16 cellular contexts compared by ENCODE assay signal in the genomic region with DNA sequence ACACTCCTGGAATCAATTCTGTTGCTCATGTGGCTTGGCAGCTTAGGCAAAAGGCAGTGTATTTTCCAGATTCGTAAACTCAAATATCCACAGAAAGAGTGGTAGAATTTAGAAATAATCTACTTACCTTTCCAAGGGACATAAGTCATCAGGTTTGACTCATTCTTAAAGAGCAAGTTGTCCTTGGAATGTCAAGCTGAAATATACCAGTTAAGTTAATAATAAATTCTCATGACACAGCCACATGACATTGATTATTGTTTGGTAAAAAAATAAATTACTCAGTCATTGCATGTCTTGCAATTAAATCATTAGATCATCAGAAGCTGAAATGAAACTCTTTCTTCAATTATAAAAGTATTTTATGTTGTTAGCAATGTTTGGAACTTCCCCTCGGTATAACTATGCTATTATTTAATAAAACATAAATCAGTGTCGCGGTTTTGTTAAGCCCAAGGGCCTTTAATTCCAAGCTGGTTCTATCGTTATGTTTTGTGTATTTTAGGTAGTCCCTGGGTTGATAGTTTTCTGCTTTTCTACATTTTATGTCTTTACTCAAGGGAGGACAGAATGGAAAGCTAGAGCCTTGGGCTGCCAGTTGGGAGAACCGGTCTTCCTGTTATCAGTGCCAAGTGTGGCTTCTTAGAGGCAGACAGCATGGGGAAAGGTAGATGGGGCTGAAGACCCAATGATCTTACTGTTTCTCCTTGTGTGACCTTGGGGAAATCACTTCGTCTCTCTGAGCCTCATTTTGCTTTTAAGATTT.
DNase-seq lines count a peak whose midpoint lies in the region; ATAC-seq, FAIRE-seq and TF ChIP-seq lines count a peak whose summit lies in the region.
"Had no signal": no experiment of that assay in that cellular context is flagged by ENCODE, and none has a peak within 500 bp of the region (broad histone marks: within the 10 kb centered on the region; RNA-seq: fewer than 3 reads in every experiment).

No MANE protein-coding gene starts in this region.

- H3K9me3 ChIP-seq in body of pancreas = no peaks in the 10 kb centered on the region
- H3K9me3 ChIP-seq in pancreas = no peaks in the 10 kb centered on the region

- TF ChIP-seq POLR2A in body of pancreas (IDR thresholded peaks at IDR 0.05) = no peak

- no peak for ATAC-seq in GM23338
- ATAC-seq in body of pancreas = peak; percentile 52
- ATAC-seq in pancreas = peak in 3 of 4 donors; percentile 31 to 64 (median 41)

- no peaks in the 10 kb centered on the region for H3K9me2 ChIP-seq in GM23338 (ENCODE audit: insufficient read depth)

- H3K79me2 ChIP-seq in GM23338 (replicated peaks; ENCODE audit: insufficient read depth) = no peaks in the 10 kb centered on the region

- no peaks in the 10 kb centered on the region for H3K9me3 Mint-ChIP-seq in GM23338
- H3K9me3 Mint-ChIP-seq: CD4-positive, alpha-beta T cell had no signal

- H2AFZ ChIP-seq in GM23338 = peak overlapping the region; percentile 83

- no peak overlapping the region for H3K27ac ChIP-seq in GM23338 (ENCODE audit: low read depth)
- peak overlapping the region in 1 of 4 donors; percentile 11 for H3K27ac ChIP-seq in body of pancreas
- no peak overlapping the region for H3K27ac ChIP-seq in pancreas
- H3K27ac ChIP-seq: BLaER1 treated with 17β-estradiol and CSF1 and Interleukin-3, amounts not matched to agents 10 nM and 100 nM had no signal

- H3K4me1 ChIP-seq in GM23338 (ENCODE audit: insufficient read depth) (no peaks in the 10 kb centered on the region; the same call in 1 of the 2 replicates), body of pancreas (peaks cover 12% of the 10 kb centered on the region), pancreas (peaks cover 0 to 17% (median 0%) of the 10 kb centered on the region in 3 donors)

- in situ Hi-C loops in ACHN (cut with HindIII; ENCODE audit: low pct_ligation_motif_present, low pct_unique_long_range_greater_than_20kb, low sequenced_read_pairs) = no loop called here

- H4K20me1 ChIP-seq in GM23338 (replicated peaks; ENCODE audit: insufficient read depth) = no peaks in the 10 kb centered on the region
- H4K20me1 ChIP-seq: BLaER1 treated with 17β-estradiol and CSF1 and Interleukin-3, amounts not matched to agents 10 nM and 100 nM had no signal

- TF ChIP-seq CTCF in GM23338 (conservative IDR thresholded peaks at IDR 0.05; ENCODE audit: low read depth in 2 of 2) (no peak), body of pancreas (IDR thresholded peaks at IDR 0.05) (no peak), pancreas (IDR thresholded peaks at IDR 0.05) (no peak)

- no peak overlapping the region for H3K4me2 ChIP-seq in GM23338
- H3K4me2 ChIP-seq: BLaER1 treated with 17β-estradiol and CSF1 and Interleukin-3, amounts not matched to agents 10 nM and 100 nM had no signal

- WGBS in body of pancreas, 2 donors = 50 to 58% methylated on average over 7 of the region's 7 CpGs
- WGBS in pancreas, 2 donors = 54 to 62% methylated on average over 7 of the region's 7 CpGs

- DNase-seq in GM23338 (ENCODE audit: low spot score) = no peak
- no peak for DNase-seq in body of pancreas
- DNase-seq in pancreas = no peak
- no peak for DNase-seq in GM03348 (ENCODE audit: low spot score)
- DNase-seq in cardiac septum (ENCODE audit: low spot score) = no peak
- DNase-seq in ACHN = no peak
- no peak for DNase-seq in SHP77 (lab: John Stamatoyannopoulos, UW)
- DNase-seq: 8988T; CD4-positive, alpha-beta T cell; DMS79; HCEC 1CT had no signal

- no peak overlapping the region for H3K4me3 Mint-ChIP-seq in GM23338
- H3K4me3 Mint-ChIP-seq: CD4-positive, alpha-beta T cell had no signal

- peak; percentile 61 for FAIRE-seq in islet of Langerhans (lab: Jason Lieb, UNC)
- FAIRE-seq in pancreas (lab: Jason Lieb, UNC) = no peak
- FAIRE-seq: G401.6, GM12892, GM19239 had no signal

- H3F3A ChIP-seq in GM23338 (replicated peaks; ENCODE audit: low read depth) = no peaks in the 10 kb centered on the region

- H3K36me3 Mint-ChIP-seq in GM23338 (ENCODE audit: low read depth) = no peaks in the 10 kb centered on the region

- peaks cover 2% of the 10 kb centered on the region for H3K27me3 Mint-ChIP-seq in GM23338 (ENCODE audit: insufficient read depth, low read depth, poor library complexity)

- H3K27me3 ChIP-seq in GM23338 (ENCODE audit: insufficient read depth) (no peaks in the 10 kb centered on the region), body of pancreas (no peaks in the 10 kb centered on the region), pancreas (no peaks in the 10 kb centered on the region)

- intact Hi-C loops in body of pancreas (cut with DNase I) (no loop called here), pancreas (cut with DNase I) (no loop called here), cardiac septum (cut with DNase I) (no loop called here)

- no peak overlapping the region for H3K27ac Mint-ChIP-seq in GM23338
- H3K27ac Mint-ChIP-seq: CD4-positive, alpha-beta T cell had no signal

- H3K4me3 ChIP-seq in GM23338 (no peak overlapping the region), body of pancreas (no peak overlapping the region), pancreas (no peak overlapping the region)
- H3K4me3 ChIP-seq: BLaER1 treated with 17β-estradiol and CSF1 and Interleukin-3, amounts not matched to agents 10 nM and 100 nM had no signal

- peaks cover 6% of the 10 kb centered on the region for H3K4me1 Mint-ChIP-seq in GM23338

- no peaks in the 10 kb centered on the region for H3K36me3 ChIP-seq in GM23338 (ENCODE audit: insufficient read depth)
- no peaks in the 10 kb centered on the region for H3K36me3 ChIP-seq in body of pancreas (replicated peaks in 1 of 2; ENCODE audit: insufficient read depth in 1 of 2, low read depth in 2 of 2)
- H3K36me3 ChIP-seq in pancreas = no peaks in the 10 kb centered on the region
- H3K36me3 ChIP-seq: BLaER1 treated with 17β-estradiol and CSF1 and Interleukin-3, amounts not matched to agents 10 nM and 100 nM had no signal

TF ChIP-seq in GM23338, 12 proteins besides CTCF, POLR2A, EP300 and RAD21 (continues in another document):
- TF ChIP-seq, protein P1, sequence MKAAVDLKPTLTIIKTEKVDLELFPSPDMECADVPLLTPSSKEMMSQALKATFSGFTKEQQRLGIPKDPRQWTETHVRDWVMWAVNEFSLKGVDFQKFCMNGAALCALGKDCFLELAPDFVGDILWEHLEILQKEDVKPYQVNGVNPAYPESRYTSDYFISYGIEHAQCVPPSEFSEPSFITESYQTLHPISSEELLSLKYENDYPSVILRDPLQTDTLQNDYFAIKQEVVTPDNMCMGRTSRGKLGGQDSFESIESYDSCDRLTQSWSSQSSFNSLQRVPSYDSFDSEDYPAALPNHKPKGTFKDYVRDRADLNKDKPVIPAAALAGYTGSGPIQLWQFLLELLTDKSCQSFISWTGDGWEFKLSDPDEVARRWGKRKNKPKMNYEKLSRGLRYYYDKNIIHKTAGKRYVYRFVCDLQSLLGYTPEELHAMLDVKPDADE (IDR thresholded peaks at IDR 0.05) = no peak
- no peak for TF ChIP-seq EZH2 (IDR thresholded peaks at IDR 0.05; ENCODE audit: low read depth, unreplicated experiment)
- TF ChIP-seq, protein P2, sequence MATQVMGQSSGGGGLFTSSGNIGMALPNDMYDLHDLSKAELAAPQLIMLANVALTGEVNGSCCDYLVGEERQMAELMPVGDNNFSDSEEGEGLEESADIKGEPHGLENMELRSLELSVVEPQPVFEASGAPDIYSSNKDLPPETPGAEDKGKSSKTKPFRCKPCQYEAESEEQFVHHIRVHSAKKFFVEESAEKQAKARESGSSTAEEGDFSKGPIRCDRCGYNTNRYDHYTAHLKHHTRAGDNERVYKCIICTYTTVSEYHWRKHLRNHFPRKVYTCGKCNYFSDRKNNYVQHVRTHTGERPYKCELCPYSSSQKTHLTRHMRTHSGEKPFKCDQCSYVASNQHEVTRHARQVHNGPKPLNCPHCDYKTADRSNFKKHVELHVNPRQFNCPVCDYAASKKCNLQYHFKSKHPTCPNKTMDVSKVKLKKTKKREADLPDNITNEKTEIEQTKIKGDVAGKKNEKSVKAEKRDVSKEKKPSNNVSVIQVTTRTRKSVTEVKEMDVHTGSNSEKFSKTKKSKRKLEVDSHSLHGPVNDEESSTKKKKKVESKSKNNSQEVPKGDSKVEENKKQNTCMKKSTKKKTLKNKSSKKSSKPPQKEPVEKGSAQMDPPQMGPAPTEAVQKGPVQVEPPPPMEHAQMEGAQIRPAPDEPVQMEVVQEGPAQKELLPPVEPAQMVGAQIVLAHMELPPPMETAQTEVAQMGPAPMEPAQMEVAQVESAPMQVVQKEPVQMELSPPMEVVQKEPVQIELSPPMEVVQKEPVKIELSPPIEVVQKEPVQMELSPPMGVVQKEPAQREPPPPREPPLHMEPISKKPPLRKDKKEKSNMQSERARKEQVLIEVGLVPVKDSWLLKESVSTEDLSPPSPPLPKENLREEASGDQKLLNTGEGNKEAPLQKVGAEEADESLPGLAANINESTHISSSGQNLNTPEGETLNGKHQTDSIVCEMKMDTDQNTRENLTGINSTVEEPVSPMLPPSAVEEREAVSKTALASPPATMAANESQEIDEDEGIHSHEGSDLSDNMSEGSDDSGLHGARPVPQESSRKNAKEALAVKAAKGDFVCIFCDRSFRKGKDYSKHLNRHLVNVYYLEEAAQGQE (IDR thresholded peaks at IDR 0.05; ENCODE audit: unreplicated experiment) = no peak
